27 cellular contexts compared by ENCODE assay signal in genomic region chr6:129946439-129947140, GRCh38.
DNase-seq lines count a peak whose midpoint lies in the region; ATAC-seq and TF ChIP-seq lines count a peak whose summit lies in the region.
"Had no signal": no experiment of that assay in that cellular context is flagged by ENCODE, and none has a peak within 500 bp of the region (broad histone marks: within the 10 kb centered on the region; RNA-seq: fewer than 3 reads in every experiment).

No MANE protein-coding gene starts in this region.

- CTCF ChIA-PET in Caco-2 (lab: Charles Lee), result interaction anchor here (1.0 kb wide), 3 partner anchors 10 to 74 kb away, joined by 4 to 5 read pairs (median 4); no protein-coding TSS in a partner anchor

- no peaks in the 10 kb centered on the region for H3K79me1 ChIP-seq in mesenchymal stem cell (replicated peaks; ENCODE audit: low read length, poor library complexity, severe bottlenecking)

- no peak overlapping the region for H2BK12ac ChIP-seq in mesenchymal stem cell (ENCODE audit: low read length in 2 of 2)

- no peak overlapping the region for H3K14ac ChIP-seq in mesenchymal stem cell (ENCODE audit: low read length in 2 of 2)

- WGBS in mesenchymal stem cell, result 59% methylated on average over 9 of the region's 9 CpGs

- H3K27me3 Mint-ChIP-seq in Caco-2 (ENCODE audit: insufficient read depth, unreplicated experiment), result no peaks in the 10 kb centered on the region

- no peak overlapping the region for H2BK5ac ChIP-seq in mesenchymal stem cell (ENCODE audit: low read depth, low read length, poor library complexity, severe bottlenecking)

- H3K9ac ChIP-seq in HUES48 (ENCODE audit: low read depth, low read length) (peak overlapping the region; percentile 11; the same call in 1 of the 2 replicates), mesenchymal stem cell (ENCODE audit: low read length) (no peak overlapping the region)
- H3K9ac ChIP-seq: parathyroid adenoma had no signal

- H3K27me3 ChIP-seq in Caco-2 (replicated peaks; ENCODE audit: control insufficient read depth, insufficient read depth, low read length) (no peaks in the 10 kb centered on the region), HUES48 (ENCODE audit: control insufficient read depth, insufficient read depth, low read length) (no peaks in the 10 kb centered on the region), mesenchymal stem cell (ENCODE audit: control insufficient read depth in 1 of 2, insufficient read depth in 1 of 2, low read length in 2 of 2) (no peaks in the 10 kb centered on the region)
- H3K27me3 ChIP-seq: body of pancreas, MG63, upper lobe of right lung had no signal

- H3K4me1 ChIP-seq in Caco-2 (peaks cover 19% of the 10 kb centered on the region), HUES48 (ENCODE audit: control insufficient read depth, insufficient read depth, low read length) (peaks cover 18% of the 10 kb centered on the region), mesenchymal stem cell (ENCODE audit: control insufficient read depth, insufficient read depth, low read depth, low read length) (peaks cover 2% of the 10 kb centered on the region)
- H3K4me1 ChIP-seq: body of pancreas, parathyroid adenoma, upper lobe of right lung had no signal

- no peaks in the 10 kb centered on the region for H3K9me3 ChIP-seq in Caco-2
- no peaks in the 10 kb centered on the region for H3K9me3 ChIP-seq in HUES48 (ENCODE audit: control insufficient read depth, insufficient read depth, low read length)
- no peaks in the 10 kb centered on the region for H3K9me3 ChIP-seq in mesenchymal stem cell (ENCODE audit: control insufficient read depth, low read length)
- H3K9me3 ChIP-seq: body of pancreas, MG63, upper lobe of right lung had no signal

- in situ Hi-C loops in ACHN (cut with HindIII; ENCODE audit: low pct_ligation_motif_present, low pct_unique_long_range_greater_than_20kb, low sequenced_read_pairs), result no loop called here

- H3K4me3 ChIP-seq in Caco-2 (ENCODE audit: low read depth, low read length), result no peak overlapping the region
- no peak overlapping the region; the same call in 1 of the 2 replicates for H3K4me3 ChIP-seq in HUES48 (ENCODE audit: low read depth, low read length)
- H3K4me3 ChIP-seq in mesenchymal stem cell (ENCODE audit: insufficient read depth in 1 of 2, low read depth in 1 of 2, low read length in 2 of 2), result no peak overlapping the region
- H3K4me3 ChIP-seq: body of pancreas, MG63, SK-N-MC, upper lobe of right lung had no signal

- H3K18ac ChIP-seq in mesenchymal stem cell (ENCODE audit: low read depth in 1 of 2, low read length in 2 of 2), result no peak overlapping the region

- H3K27ac Mint-ChIP-seq in Caco-2 (ENCODE audit: unreplicated experiment), result peak overlapping the region; percentile 85
- H3K27ac Mint-ChIP-seq: nephron progenitor cell had no signal

- no TSS peak for BruUV-seq in Caco-2 (replicated peaks; lab: Mats Ljungman, UMichigan)

- H3K36me3 ChIP-seq in Caco-2 (ENCODE audit: control insufficient read depth, insufficient read depth, low read length) (no peaks in the 10 kb centered on the region), HUES48 (ENCODE audit: control insufficient read depth, insufficient read depth, low read length) (no peaks in the 10 kb centered on the region), mesenchymal stem cell (ENCODE audit: control insufficient read depth in 1 of 2, insufficient read depth in 2 of 2, low read depth in 1 of 2, low read length in 2 of 2) (no peaks in the 10 kb centered on the region)
- H3K36me3 ChIP-seq: MG63, upper lobe of right lung had no signal

- H3K9me3 Mint-ChIP-seq in Caco-2 (ENCODE audit: unreplicated experiment), result peaks cover 10% of the 10 kb centered on the region
- H3K9me3 Mint-ChIP-seq: nephron progenitor cell had no signal

- no peak overlapping the region for H2BK15ac ChIP-seq in mesenchymal stem cell (ENCODE audit: low read depth, poor library complexity, severe bottlenecking)

- peak overlapping the region; percentile 63 for H3K4me3 Mint-ChIP-seq in Caco-2 (ENCODE audit: unreplicated experiment)
- H3K4me3 Mint-ChIP-seq: nephron progenitor cell had no signal

- H4K8ac ChIP-seq in mesenchymal stem cell (ENCODE audit: low read length), result no peak overlapping the region

- H3K23ac ChIP-seq in mesenchymal stem cell (ENCODE audit: low read length in 2 of 2), result no peak overlapping the region

- peaks cover 9% of the 10 kb centered on the region for H3K36me3 Mint-ChIP-seq in Caco-2 (ENCODE audit: insufficient read depth, unreplicated experiment)

- H3K27ac ChIP-seq in HUES48 (ENCODE audit: low read depth, low read length), result peak overlapping the region; percentile 31
- no peak overlapping the region for H3K27ac ChIP-seq in mesenchymal stem cell (ENCODE audit: low read length, poor library complexity, severe bottlenecking)
- H3K27ac ChIP-seq: body of pancreas, parathyroid adenoma, SK-N-MC, upper lobe of right lung had no signal

- POLR2A ChIA-PET in Caco-2 (lab: Charles Lee), result no interaction called here

- H3K4me1 Mint-ChIP-seq in Caco-2 (ENCODE audit: low read depth, unreplicated experiment), result peaks cover 23% of the 10 kb centered on the region
- H3K4me1 Mint-ChIP-seq: nephron progenitor cell had no signal

- peak; percentile 39 to 46 for DNase-seq in Caco-2
- peak; percentile 5 for DNase-seq in astrocyte of the hippocampus (ENCODE audit: low read depth, low spot score)
- DNase-seq in mesenchymal stem cell, result no peak
- no peak for DNase-seq in activated T-cell treated with anti-CD3 and anti-CD28 coated beads for 4 hours
- DNase-seq in ACHN, result no peak
- DNase-seq: activated CD4-positive, alpha-beta T cell treated with anti-CD3 and anti-CD28 coated beads for 48 hours; activated naive CD4-positive, alpha-beta T cell treated with Interleukin-2 at 50 U/mL for 16 hours; activated T-cell treated with anti-CD3 and anti-CD28 coated beads, Interleukin-2, amount 50 U/mL, for 48 hours; body of pancreas; cerebellar nuclear complex; COR-L47; DMS79 treated with DMSO at 0.1 percent for 48 hours; KBM-7; kidney; MG63; NCI-H1105 treated with DMSO at 0.1 percent for 48 hours; NCI-H1930; NCI-H2227 treated with DMSO at 0.1 percent for 48 hours; nephron progenitor cell; right cardiac atrium; stimulated activated CD4-positive, alpha-beta T cell treated with anti-CD3 and anti-CD28 coated beads, Interleukin-4, amount 100 ng/mL, for 1 hour; upper lobe of right lung had no signal

- H2AK5ac ChIP-seq in mesenchymal stem cell (ENCODE audit: low read length, severe bottlenecking), result peak overlapping the region; percentile 80

- H3K4me2 ChIP-seq in mesenchymal stem cell (ENCODE audit: low read length, poor library complexity, severe bottlenecking), result no peak overlapping the region

- no peak overlapping the region for H2BK120ac ChIP-seq in mesenchymal stem cell (ENCODE audit: low read depth, low read length)

- no peak overlapping the region for H3K4ac ChIP-seq in mesenchymal stem cell (ENCODE audit: low read depth in 1 of 2, low read length in 2 of 2)

- H2AFZ ChIP-seq in mesenchymal stem cell (ENCODE audit: low read depth, low read length), result no peak overlapping the region
- H2AFZ ChIP-seq: parathyroid adenoma had no signal

- no peak overlapping the region for H4K91ac ChIP-seq in mesenchymal stem cell (ENCODE audit: low read length)

- TF ChIP-seq CTCF in Caco-2 (IDR thresholded peaks at IDR 0.05; ENCODE audit: insufficient read depth in 1 of 2, low read depth in 1 of 2, low read length in 1 of 2, severe bottlenecking in 1 of 2, unreplicated experiment in 1 of 2), result no peak

- intact Hi-C loops in Caco-2 (cut with micrococcal nuclease; ENCODE audit: unreplicated experiment), result no loop called here

- ATAC-seq in GM19328 (IDR thresholded peaks at IDR 0.05; ENCODE audit: unreplicated experiment), result no peak
- ATAC-seq in HG03159 (IDR thresholded peaks at IDR 0.05; ENCODE audit: unreplicated experiment), result no peak
- ATAC-seq: body of pancreas, right cardiac atrium, upper lobe of right lung had no signal

Comparison
In these comparisons a context has a peak if more than half of its experiments do, and no peak if none do; other contexts are left out.
1. DNase-seq: peak in Caco-2 (2 of 2) and astrocyte of the hippocampus (single experiment); none in mesenchymal stem cell (single experiment), activated T-cell treated with anti-CD3 and anti-CD28 coated beads for 4 hours (single experiment) and ACHN (single experiment).